In genomic region chr3:67349551-67350174, GRCh38 we compare ENCODE assay signal across 8 cellular contexts.
A peak's percentile ranks its signal among the peaks of the same experiment; 100 is the strongest.
DNase-seq lines count a peak whose midpoint lies in the region; ATAC-seq lines count a peak whose summit lies in the region.

No MANE protein-coding gene starts in this region.

- peaks cover 6 to 25% of the 10 kb centered on the region in 2 donors for H3K9me3 Mint-ChIP-seq in activated naive CD4-positive, alpha-beta T cell treated with anti-CD3 and anti-CD28 coated beads, Interleukin-2, amount 50 U/mL, for 72 hours

- ATAC-seq in HG03066 (IDR thresholded peaks at IDR 0.05; ENCODE audit: low read depth, unreplicated experiment) = peak; percentile 85
- peak; percentile 97 to 98 for ATAC-seq in activated naive CD4-positive, alpha-beta T cell treated with anti-CD3 and anti-CD28 coated beads, Interleukin-2, amount 50 U/mL, for 72 hours
- peak; percentile 99 for ATAC-seq in stimulated activated naive CD8-positive, alpha-beta T cell treated with anti-CD3 and anti-CD28 coated beads, Interleukin-15, Interleukin-2, amounts not matched to agents 100 U/mL and 50 U/mL, for 24 hours

- peaks cover 5 to 23% of the 10 kb centered on the region in 2 donors for H3K36me3 Mint-ChIP-seq in activated naive CD4-positive, alpha-beta T cell treated with anti-CD3 and anti-CD28 coated beads, Interleukin-2, amount 50 U/mL, for 72 hours

- peak overlapping the region; percentile 8 to 24 for H3K27ac Mint-ChIP-seq in activated naive CD4-positive, alpha-beta T cell treated with anti-CD3 and anti-CD28 coated beads, Interleukin-2, amount 50 U/mL, for 72 hours

- DNase-seq in activated naive CD4-positive, alpha-beta T cell treated with Interleukin-2 at 50 U/mL for 16 hours = peak; percentile 40
- no peak for DNase-seq in activated naive CD4-positive, alpha-beta T cell (lab: John Stamatoyannopoulos, UW)
- peak; percentile 44 to 58 for DNase-seq in activated naive CD4-positive, alpha-beta T cell treated with anti-CD3 and anti-CD28 coated beads, Interleukin-2, amount 50 U/mL, for 72 hours (ENCODE audit: low spot score in 2 of 2)
- peak; percentile 37 for DNase-seq in stimulated activated naive CD8-positive, alpha-beta T cell treated with anti-CD3 and anti-CD28 coated beads, Interleukin-15, Interleukin-2, amounts not matched to agents 100 U/mL and 50 U/mL, for 24 hours
- DNase-seq in DMS79 (lab: John Stamatoyannopoulos, UW) = no peak
- DNase-seq in DMS53 treated with DMSO at 0.1 percent for 48 hours (lab: John Stamatoyannopoulos, UW; ENCODE audit: unreplicated experiment) = no peak
- DNase-seq in NCI-H2029 (lab: John Stamatoyannopoulos, UW) = no peak

Comparison
In these comparisons a context has a peak if more than half of its experiments do, and no peak if none do; other contexts are left out.
1. DNase-seq: peak in activated naive CD4-positive, alpha-beta T cell treated with Interleukin-2 at 50 U/mL for 16 hours (single experiment), activated naive CD4-positive, alpha-beta T cell treated with anti-CD3 and anti-CD28 coated beads, Interleukin-2, amount 50 U/mL, for 72 hours (2 of 2) and stimulated activated naive CD8-positive, alpha-beta T cell treated with anti-CD3 and anti-CD28 coated beads, Interleukin-15, Interleukin-2, amounts not matched to agents 100 U/mL and 50 U/mL, for 24 hours (single experiment); none in activated naive CD4-positive, alpha-beta T cell (0 of 4), DMS79 (single experiment), DMS53 treated with DMSO at 0.1 percent for 48 hours (single experiment) and NCI-H2029 (single experiment).
2. Peak in every context shown above with its lines, with median percentiles within 50 percentile points of each other: ATAC-seq.